Comparison of ENCODE assay signal across 8 cellular contexts in genomic region chr1:228037401-228038386, GRCh38. TPM values are rescaled to one million over a fixed set of nuclear protein-coding genes. Genes with fewer than 3 reads are reported as not detected.
DNase-seq lines count a peak whose midpoint lies in the region; ATAC-seq, FAIRE-seq and TF ChIP-seq lines count a peak whose summit lies in the region.

No MANE protein-coding gene starts in this region.

- no peak overlapping the region for H3K4ac ChIP-seq in H1 (replicated peaks; ENCODE audit: insufficient read length, low read depth, low read length)

- no peak for TF ChIP-seq CTCF in H1 (IDR thresholded peaks at IDR 0.05; ENCODE audit: control extremely low read depth in 1 of 3, insufficient read depth in 1 of 3, low read depth in 1 of 3, low read length in 3 of 3)
- TF ChIP-seq CTCF in omental fat pad (IDR thresholded peaks at IDR 0.05), result no peak

- ATAC-seq in GM21515 (IDR thresholded peaks at IDR 0.05; ENCODE audit: unreplicated experiment) (peak; percentile 69), omental fat pad (ENCODE audit: low FRiP score) (peak; percentile 73)

- H2AK5ac ChIP-seq in H1 (ENCODE audit: low read depth, low read length), result no peak overlapping the region

- no peak for FAIRE-seq in H1 (lab: Jason Lieb, UNC)

- peak overlapping the region; percentile 32; the same call in 1 of the 2 replicates for H2BK20ac ChIP-seq in H1 (ENCODE audit: low read length)

- H4K8ac ChIP-seq in H1 (ENCODE audit: extremely low read depth, insufficient read depth, low read length), result peak overlapping the region; percentile 91

- H4K5ac ChIP-seq in H1 (ENCODE audit: insufficient read length, low read depth, low read length), result no peak overlapping the region

- H3K4me3 ChIP-seq in NT2/D1 (ENCODE audit: insufficient read length, low read depth) (peak overlapping the region; percentile 40), H1 (ENCODE audit: extremely low read depth in 1 of 4, insufficient read depth in 2 of 4, low read depth in 3 of 4, low read length in 4 of 4) (peak overlapping the region; percentile 25 to 62 (median 40)), HAP-1 (no peak overlapping the region)

- no peak overlapping the region; the same call in 1 of the 2 replicates for H2BK15ac ChIP-seq in H1 (ENCODE audit: low read length)

- peaks cover 15% of the 10 kb centered on the region; the same call in 1 of the 2 replicates for H3K23me2 ChIP-seq in H1 (ENCODE audit: low read depth, low read length)

- CTCF ChIA-PET in H1 (lab: Charles Lee; ENCODE audit: partially characterized antibody), result no interaction called here

- H3K4me1 ChIP-seq in NT2/D1 (ENCODE audit: insufficient read depth, insufficient read length) (peaks cover 23% of the 10 kb centered on the region), H1 (replicated peaks in 1 of 4; ENCODE audit: control insufficient read depth in 3 of 4, insufficient read depth in 4 of 4, low read length in 3 of 4) (peaks cover 0 to 13% (median 7%) of the 10 kb centered on the region in 4 experiments; a peak in 6 of 7 replicates), HAP-1 (no peaks in the 10 kb centered on the region)

- H3K9ac ChIP-seq in NT2/D1 (ENCODE audit: insufficient read length, low read depth) (peak overlapping the region; percentile 73), H1 (replicated peaks in 1 of 4; ENCODE audit: extremely low read depth in 1 of 4, low read depth in 3 of 4, low read length in 3 of 4) (peak overlapping the region in 2 of 4 experiments; percentile 20 to 35; a peak in 2 of 7 replicates)

- H3K27me3 ChIP-seq in NT2/D1 (ENCODE audit: insufficient read depth, insufficient read length) (peaks cover 49% of the 10 kb centered on the region), H1 (replicated peaks in 1 of 4; ENCODE audit: control insufficient read depth in 3 of 4, extremely low read depth in 1 of 4, insufficient read depth in 3 of 4, low read length in 3 of 4) (peaks cover 10 to 53% (median 43%) of the 10 kb centered on the region in 4 experiments), HAP-1 (ENCODE audit: low read depth) (peaks cover 2% of the 10 kb centered on the region; the same call in 1 of the 2 replicates)

- no peaks in the 10 kb centered on the region for H3K79me1 ChIP-seq in H1 (ENCODE audit: low read depth, low read length)

- TF ChIP-seq POLR2A in H1 (IDR thresholded peaks at IDR 0.05; ENCODE audit: control extremely low read depth in 1 of 2, low read depth in 2 of 2, low read length in 2 of 2), result no peak

- WGBS in H1 (ENCODE audit: extremely low coverage in 1 of 2, insufficient coverage in 1 of 2, insufficient read length in 1 of 2, insufficient replicate concordance in 2 of 2, low coverage in 1 of 2, low lambda C conversion rate in 2 of 2, missing lambda C conversion rate in 1 of 2), 2 experiments, result 4% methylated on average over 74 of the region's 80 CpGs; no CpG with 5 or more reads in 1 of the 2 experiments

- no peak overlapping the region for H3K14ac ChIP-seq in H1 (ENCODE audit: insufficient read length)

- no peak for TF ChIP-seq EP300 in H1 (IDR thresholded peaks at IDR 0.05; ENCODE audit: borderline replicate concordance in 1 of 2, low read depth in 2 of 2, low read length in 2 of 2)

- TF ChIP-seq RAD21 in H1 (IDR thresholded peaks at IDR 0.05 in 1 of 2, conservative IDR thresholded peaks at IDR 0.05 in 1 of 2; ENCODE audit: low read depth in 2 of 2, low read length in 2 of 2), result no peak

- peak overlapping the region; percentile 64 to 72 for H3K4me2 ChIP-seq in H1 (ENCODE audit: insufficient read depth in 1 of 2, low read depth in 2 of 2, low read length in 2 of 2)

- H2BK120ac ChIP-seq in H1 (replicated peaks; ENCODE audit: low read depth, low read length), result no peak overlapping the region

- H4K20me1 ChIP-seq in H1 (replicated peaks in 1 of 2; ENCODE audit: control insufficient read depth in 1 of 2, insufficient read depth in 2 of 2, low read length in 2 of 2), result peaks cover 0 to 5% of the 10 kb centered on the region in 2 experiments

- peak overlapping the region; percentile 19 for H3K18ac ChIP-seq in H1 (ENCODE audit: extremely low read depth, low read length)

- DNase-seq in EL (peak; percentile 25), NT2/D1 (ENCODE audit: low read depth, low spot score) (no peak), H1 (ENCODE audit: low read depth in 1 of 2, low spot score in 2 of 2) (peak in 1 of 2 experiments; percentile 62), omental fat pad (ENCODE audit: low spot score) (no peak), HAP-1 (ENCODE audit: low spot score in 2 of 2) (no peak), NCI-H2171 (lab: John Stamatoyannopoulos, UW) (no peak), COR-L47 (lab: John Stamatoyannopoulos, UW) (no peak)

- in situ Hi-C loops in HAP-1 (cut with MboI; ENCODE audit: low sequenced_read_pairs), result no loop called here

- no peaks in the 10 kb centered on the region for H3K79me2 ChIP-seq in H1 (ENCODE audit: control insufficient read depth in 1 of 2, insufficient read depth in 2 of 2, low read length in 2 of 2)

- no peak overlapping the region for H2BK12ac ChIP-seq in H1 (ENCODE audit: low read depth, low read length)

- H3K23ac ChIP-seq in H1 (ENCODE audit: insufficient read length), result no peak overlapping the region

- no peak overlapping the region for H3K27ac ChIP-seq in H1 (ENCODE audit: low read depth, low read length)

- H2BK5ac ChIP-seq in H1 (ENCODE audit: low read depth, low read length), result no peak overlapping the region; the same call in 1 of the 2 replicates

- H2AFZ ChIP-seq in H1 (ENCODE audit: low read length), result peak overlapping the region; percentile 87; the same call in 1 of the 2 replicates

- POLR2A ChIA-PET in H1 (lab: Charles Lee; ENCODE audit: partially characterized antibody), result no interaction called here

- H3K56ac ChIP-seq in H1 (replicated peaks; ENCODE audit: insufficient read length, low read depth, low read length), result no peak overlapping the region

- no peaks in the 10 kb centered on the region for H3K36me3 ChIP-seq in NT2/D1 (ENCODE audit: insufficient read depth, insufficient read length, low read length)
- H3K36me3 ChIP-seq in H1 (ENCODE audit: control insufficient read depth in 2 of 4, insufficient read depth in 4 of 4, low read length in 3 of 4), result no peaks in the 10 kb centered on the region
- no peaks in the 10 kb centered on the region for H3K36me3 ChIP-seq in HAP-1 (replicated peaks)

- peak overlapping the region; percentile 11 for H4K91ac ChIP-seq in H1 (replicated peaks; ENCODE audit: insufficient read length, low read length)

- H3K9me3 ChIP-seq in NT2/D1 (ENCODE audit: insufficient read depth, low read length) (no peaks in the 10 kb centered on the region; the same call in 1 of the 2 replicates), H1 (ENCODE audit: insufficient read depth in 2 of 2, low read depth in 1 of 2, low read length in 1 of 2) (no peaks in the 10 kb centered on the region), HAP-1 (peaks cover 5% of the 10 kb centered on the region; the same call in 1 of the 2 replicates)

TF ChIP-seq in H1, 55 proteins besides CTCF, POLR2A, EP300 and RAD21 (continues in another document):
- TF ChIP-seq ATF3 (IDR thresholded peaks at IDR 0.05; ENCODE audit: insufficient read depth, low read depth, low read length) (no peak), GABPA (IDR thresholded peaks at IDR 0.05; ENCODE audit: borderline replicate concordance, insufficient read depth, low read length) (no peak), USF2 (IDR thresholded peaks at IDR 0.05; ENCODE audit: low read length) (no peak), CHD2 (IDR thresholded peaks at IDR 0.05; ENCODE audit: low read length) (no peak), MAX (IDR thresholded peaks at IDR 0.05) (no peak), SIX5 (IDR thresholded peaks at IDR 0.05; ENCODE audit: low read depth, low read length) (no peak), SP2 (IDR thresholded peaks at IDR 0.05; ENCODE audit: low read length) (no peak), TCF12 (IDR thresholded peaks at IDR 0.05; ENCODE audit: low read depth, low read length) (no peak), SAP30 (IDR thresholded peaks at IDR 0.05; ENCODE audit: insufficient read depth, insufficient replicate concordance, low read length) (no peak), CHD1 (IDR thresholded peaks at IDR 0.05; ENCODE audit: low read depth, low read length) (no peak)

RNA-seq across cellular contexts. Expression of gene WNT3A, which starts 30.9 kb away (rescaled TPM):
- 0.10 and 0.19 TPM in 2 replicates for total RNA-seq in H1 (2021; fragmentation: NEBNext Ultra II Directional; extraction: Animal tissue kit (Norgen Biotek cat#: 25700))
- 0.08 and 0.13 TPM in 2 replicates for polyA plus RNA-seq in H1 (2011; rRNA removed)
- 0.05 TPM for polyA plus RNA-seq in H1 (2011; cell fraction: cytosol; rRNA removed)
- polyA plus RNA-seq in H1 (2011; cell fraction: nucleus; rRNA removed), result 0.26 TPM
- 0.05 to 0.17 TPM (median 0.08 TPM) in 3 of 4 replicates, not detected in the other for polyA plus RNA-seq in H1 (2012, experiment 1 of 2)
- polyA plus RNA-seq in H1 (2012, experiment 2 of 2), result 0.13 TPM
- 0.02 TPM for polyA plus RNA-seq in H1 (2013, experiment 1 of 2)
- polyA plus RNA-seq in H1 (2013, experiment 2 of 2), result 0.07 TPM
- 0.06 and 0.07 TPM in 2 replicates for polyA minus RNA-seq in H1 (2011; rRNA and poly(A)+ RNA removed)
- polyA minus RNA-seq in H1 (2011; cell fraction: cytosol; rRNA and poly(A)+ RNA removed), result not detected
- polyA minus RNA-seq in H1 (2011; cell fraction: nucleus; rRNA and poly(A)+ RNA removed), result 0.40 TPM
- total RNA-seq in omental fat pad, result not detected

RNA-seq across cellular contexts. Expression of gene ARF1, which starts 44.8 kb away (rescaled TPM):
- 265 and 267 TPM in 2 replicates for total RNA-seq in H1 (2021; fragmentation: NEBNext Ultra II Directional; extraction: Animal tissue kit (Norgen Biotek cat#: 25700))
- 471 and 606 TPM in 2 replicates for polyA plus RNA-seq in H1 (2011; rRNA removed)
- 441 TPM for polyA plus RNA-seq in H1 (2011; cell fraction: cytosol; rRNA removed)
- polyA plus RNA-seq in H1 (2011; cell fraction: nucleus; rRNA removed), result 308 TPM
- polyA plus RNA-seq in H1 (2012, experiment 1 of 2), result 315 to 344 TPM (median 336 TPM) in 4 replicates
- 366 TPM for polyA plus RNA-seq in H1 (2012, experiment 2 of 2)
- 193 TPM for polyA plus RNA-seq in H1 (2013, experiment 1 of 2)
- polyA plus RNA-seq in H1 (2013, experiment 2 of 2), result 197 TPM
- 359 and 424 TPM in 2 replicates for polyA minus RNA-seq in H1 (2011; rRNA and poly(A)+ RNA removed)
- 253 TPM for polyA minus RNA-seq in H1 (2011; cell fraction: cytosol; rRNA and poly(A)+ RNA removed)
- 129 TPM for polyA minus RNA-seq in H1 (2011; cell fraction: nucleus; rRNA and poly(A)+ RNA removed)
- 100 to 1,000 TPM; 273 to 440 (median 369) TPM for total RNA-seq in omental fat pad
